ENCODE assay signal across 9 cellular contexts in genomic region chr2:238127165-238128060, GRCh38. TPM values are rescaled to one million over a fixed set of nuclear protein-coding genes. Genes with fewer than 3 reads are reported as not detected.
DNase-seq lines count a peak whose midpoint lies in the region; ATAC-seq and TF ChIP-seq lines count a peak whose summit lies in the region.
"Had no signal": no experiment of that assay in that cellular context is flagged by ENCODE, and none has a peak within 500 bp of the region (broad histone marks: within the 10 kb centered on the region; RNA-seq: fewer than 3 reads in every experiment).

No MANE protein-coding gene starts in this region.

- H3K9me3 ChIP-seq in breast epithelium (no peaks in the 10 kb centered on the region), mammary epithelial cell (replicated peaks; ENCODE audit: insufficient read depth, low read length) (no peaks in the 10 kb centered on the region)

- WGBS in mammary epithelial cell (ENCODE audit: low coverage, missing lambda C conversion rate), result 47% methylated on average over 6 of the region's 36 CpGs
- WGBS in urinary bladder, result 43% methylated on average over 36 of the region's 36 CpGs

- H3K36me3 ChIP-seq in breast epithelium (no peaks in the 10 kb centered on the region), mammary epithelial cell (ENCODE audit: insufficient read depth, low read length) (no peaks in the 10 kb centered on the region), urinary bladder (ENCODE audit: insufficient read depth) (no peaks in the 10 kb centered on the region)

- peak; percentile 46 for ATAC-seq in WTC11

- POLR2A ChIA-PET in WTC11 (lab: Charles Lee), result no interaction called here

- DNase-seq in breast epithelium (ENCODE audit: low spot score in 2 of 2) (no peak), mammary epithelial cell (no peak), WTC11 (ENCODE audit: low spot score) (no peak), kidney glomerular epithelial cell (lab: John Stamatoyannopoulos, UW) (peak; percentile 65), globus pallidus (ENCODE audit: low spot score) (no peak), NCI-H510A (lab: John Stamatoyannopoulos, UW) (no peak), endothelial cell (ENCODE audit: low spot score) (no peak)

- H3K4me1 ChIP-seq in breast epithelium (no peaks in the 10 kb centered on the region), mammary epithelial cell (ENCODE audit: insufficient read depth, low read length) (no peaks in the 10 kb centered on the region), urinary bladder (ENCODE audit: insufficient read depth) (no peaks in the 10 kb centered on the region)

- no peak overlapping the region for H3K4me2 ChIP-seq in mammary epithelial cell (ENCODE audit: insufficient read depth, low read depth, low read length)

- no peak overlapping the region for H2AFZ ChIP-seq in mammary epithelial cell (ENCODE audit: low read depth, low read length)

- intact Hi-C loops in breast epithelium (cut with DNase I; ENCODE audit: low total_unique reads), result no loop called here
- intact Hi-C loops in mammary epithelial cell (cut with micrococcal nuclease), result no loop called here

- no peaks in the 10 kb centered on the region for H3K4me1 Mint-ChIP-seq in WTC11
- H3K4me1 Mint-ChIP-seq in endothelial cell (ENCODE audit: unreplicated experiment), result no peaks in the 10 kb centered on the region

- no peaks in the 10 kb centered on the region for H3K79me2 ChIP-seq in mammary epithelial cell (ENCODE audit: insufficient read depth, low read length)

- peaks cover 0 to 4% of the 10 kb centered on the region in 2 donors for H3K27me3 ChIP-seq in breast epithelium
- no peaks in the 10 kb centered on the region for H3K27me3 ChIP-seq in mammary epithelial cell (ENCODE audit: insufficient read depth, low read length)

- peak overlapping the region; percentile 17 to 40 (median 26) for H3K4me3 ChIP-seq in breast epithelium
- no peak overlapping the region for H3K4me3 ChIP-seq in mammary epithelial cell (replicated peaks in 1 of 3; ENCODE audit: insufficient read depth in 1 of 3, low read depth in 2 of 3, low read length in 3 of 3)
- H3K4me3 ChIP-seq in urinary bladder (ENCODE audit: low read depth, low read length), result peak overlapping the region; percentile 8

- H3K4me3 Mint-ChIP-seq in WTC11, result no peak overlapping the region
- H3K4me3 Mint-ChIP-seq in endothelial cell (ENCODE audit: unreplicated experiment), result no peak overlapping the region

- H3K36me3 Mint-ChIP-seq in WTC11, result no peaks in the 10 kb centered on the region
- no peaks in the 10 kb centered on the region for H3K36me3 Mint-ChIP-seq in endothelial cell (ENCODE audit: low read depth, unreplicated experiment)

- dilution Hi-C loops in mammary epithelial cell (cut with HindIII; ENCODE audit: low sequenced_read_pairs), result no loop called here

- no TSS peak for BruUV-seq in mammary epithelial cell (replicated peaks; lab: Mats Ljungman, UMichigan)

- no peak overlapping the region for H3K27ac Mint-ChIP-seq in WTC11
- no peak overlapping the region for H3K27ac Mint-ChIP-seq in endothelial cell (ENCODE audit: unreplicated experiment)

- no peaks in the 10 kb centered on the region for H4K20me1 ChIP-seq in mammary epithelial cell (ENCODE audit: insufficient read depth, low read length)

- H3K9ac ChIP-seq in mammary epithelial cell (ENCODE audit: insufficient read depth, low read length), result no peak overlapping the region

- in situ Hi-C loops in mammary epithelial cell (cut with MboI; ENCODE audit: low sequenced_read_pairs in 2 of 2), result no loop called here

- H3K9me3 Mint-ChIP-seq in WTC11 (no peaks in the 10 kb centered on the region), endothelial cell (ENCODE audit: unreplicated experiment) (no peaks in the 10 kb centered on the region)

- H3K27me3 Mint-ChIP-seq in WTC11 (ENCODE audit: low read depth), result no peaks in the 10 kb centered on the region
- H3K27me3 Mint-ChIP-seq in endothelial cell (ENCODE audit: unreplicated experiment), result peaks cover 8% of the 10 kb centered on the region

- TF ChIP-seq CTCF in breast epithelium (IDR thresholded peaks at IDR 0.05), result no peak
- TF ChIP-seq CTCF in mammary epithelial cell (conservative IDR thresholded peaks at IDR 0.05 in 1 of 2, IDR thresholded peaks at IDR 0.05 in 1 of 2; ENCODE audit: extremely low read depth in 1 of 2, insufficient read depth in 1 of 2, low read depth in 1 of 2, low read length in 2 of 2), result no peak
- no peak for TF ChIP-seq CTCF in WTC11 (IDR thresholded peaks at IDR 0.05)
- no peak for TF ChIP-seq CTCF in endothelial cell (IDR thresholded peaks at IDR 0.05; ENCODE audit: unreplicated experiment)

- H3K27ac ChIP-seq in breast epithelium (peak overlapping the region in 1 of 2 donors; percentile 5), mammary epithelial cell (ENCODE audit: insufficient read depth, low read depth, low read length) (no peak overlapping the region), urinary bladder (ENCODE audit: low read depth) (no peak overlapping the region)
- H3K27ac ChIP-seq: VCaP had no signal

- no peak for TF ChIP-seq POLR2A in breast epithelium (IDR thresholded peaks at IDR 0.05)

- CTCF ChIA-PET in mammary epithelial cell (lab: Charles Lee; ENCODE audit: low non-redundant PET) (no interaction called here), WTC11 (lab: Charles Lee) (interaction anchor here (0.6 to 2.7 kb wide), 19 partner anchors 11 to 614 kb away, joined by 3 to 41 read pairs (median 4); partner anchors contain the start of gene KLHL30)

TF ChIP-seq in WTC11, 78 proteins besides CTCF, POLR2A, EP300 and RAD21 (continues in another document):
- TF ChIP-seq, protein P1, sequence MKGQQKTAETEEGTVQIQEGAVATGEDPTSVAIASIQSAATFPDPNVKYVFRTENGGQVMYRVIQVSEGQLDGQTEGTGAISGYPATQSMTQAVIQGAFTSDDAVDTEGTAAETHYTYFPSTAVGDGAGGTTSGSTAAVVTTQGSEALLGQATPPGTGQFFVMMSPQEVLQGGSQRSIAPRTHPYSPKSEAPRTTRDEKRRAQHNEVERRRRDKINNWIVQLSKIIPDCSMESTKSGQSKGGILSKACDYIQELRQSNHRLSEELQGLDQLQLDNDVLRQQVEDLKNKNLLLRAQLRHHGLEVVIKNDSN (CRISPR knock-in tag; IDR thresholded peaks at IDR 0.05), result no peak
- TF ChIP-seq ZBTB21 (CRISPR knock-in tag; IDR thresholded peaks at IDR 0.05; ENCODE audit: borderline replicate concordance), result no peak
- TF ChIP-seq ZNF396 (CRISPR knock-in tag; IDR thresholded peaks at IDR 0.05; ENCODE audit: borderline replicate concordance), result no peak
- no peak for TF ChIP-seq ATF3 (CRISPR knock-in tag; conservative IDR thresholded peaks at IDR 0.05)
- TF ChIP-seq ATF2 (CRISPR knock-in tag; IDR thresholded peaks at IDR 0.05; ENCODE audit: borderline replicate concordance, low read depth), result no peak
- no peak for TF ChIP-seq GRHL2 (CRISPR knock-in tag; IDR thresholded peaks at IDR 0.05; ENCODE audit: insufficient replicate concordance, severe bottlenecking)

RNA-seq across cellular contexts. Expression of gene KLHL30, which starts 11.1 kb away (rescaled TPM):
- total RNA-seq in breast epithelium, result under 1 TPM; 0.15 to 0.98 (median 0.32) TPM
- total RNA-seq in mammary epithelial cell, result under 1 TPM; 0.24 to 0.83 TPM
- polyA plus RNA-seq in mammary epithelial cell, result 0.01 TPM
- polyA minus RNA-seq in mammary epithelial cell, result not detected
- 0.07 TPM in 1 of 3 replicates, not detected in the others for total RNA-seq in WTC11 (2021)
- 1.8 TPM for total RNA-seq in urinary bladder
- 0.95 TPM for polyA plus RNA-seq in urinary bladder
- not detected for total RNA-seq in endothelial cell (ENCODE audit: unreplicated experiment)

RNA-seq across cellular contexts. Expression of gene ESPNL, which starts 27.3 kb away (rescaled TPM):
- 1 to 10 TPM in 1 of 3 donors, under 1 TPM in 2; 0.15 to 1.3 (median 0.64) TPM for total RNA-seq in breast epithelium
- total RNA-seq in mammary epithelial cell, result under 1 TPM in 1 of 2 donors, not detected in 1; under 0.01 TPM
- not detected for polyA plus RNA-seq in mammary epithelial cell
- polyA minus RNA-seq in mammary epithelial cell, result not detected
- total RNA-seq in WTC11 (2021), result 1.1 to 1.4 TPM (median 1.1 TPM) in 3 replicates
- total RNA-seq in urinary bladder, result 3.5 TPM
- polyA plus RNA-seq in urinary bladder, result 0.23 TPM
- total RNA-seq in endothelial cell (ENCODE audit: unreplicated experiment), result 0.82 TPM

RNA-seq across cellular contexts. Expression of gene ERFE, which starts 31.4 kb away (rescaled TPM):
- total RNA-seq in breast epithelium, result under 1 TPM in 2 of 3 donors, not detected in 1; 0.48 to 0.98 TPM
- total RNA-seq in mammary epithelial cell, result 1 to 10 TPM; 1.0 to 3.2 TPM
- 0.60 TPM for polyA plus RNA-seq in mammary epithelial cell
- 10.0 TPM for polyA minus RNA-seq in mammary epithelial cell
- total RNA-seq in WTC11 (2021), result 4.5 to 6.3 TPM (median 6.0 TPM) in 3 replicates
- 0.79 TPM for total RNA-seq in urinary bladder
- polyA plus RNA-seq in urinary bladder, result 0.53 TPM
- total RNA-seq in endothelial cell (ENCODE audit: unreplicated experiment), result 0.41 TPM

Comparison
In these comparisons a context has a peak if more than half of its experiments do, and no peak if none do; other contexts are left out.
1. H3K4me3 ChIP-seq: peak in breast epithelium (3 of 3) and urinary bladder (single experiment); none in mammary epithelial cell (0 of 3).